In genomic region chr17:34542700-34543336, GRCh38 we compare ENCODE assay signal across 8 cellular contexts.
DNase-seq lines count a peak whose midpoint lies in the region; ATAC-seq and FAIRE-seq lines count a peak whose summit lies in the region.

No MANE protein-coding gene starts in this region.

- no peak for FAIRE-seq in RCC 7860 (lab: Jason Lieb, UNC)

- ATAC-seq in HG02610 (IDR thresholded peaks at IDR 0.05; ENCODE audit: unreplicated experiment) (no peak), GM21360 (IDR thresholded peaks at IDR 0.05; ENCODE audit: unreplicated experiment) (no peak)

- DNase-seq in DMS53 (lab: John Stamatoyannopoulos, UW): peak; percentile 2
- DNase-seq in DMS53 treated with DMSO at 0.1 percent for 48 hours (lab: John Stamatoyannopoulos, UW; ENCODE audit: unreplicated experiment): no peak
- peak; percentile 14 for DNase-seq in RCC 7860 (ENCODE audit: low spot score)
- peak; percentile 40 for DNase-seq in activated gamma-delta T cell treated with anti-CD3 and anti-CD28 coated beads, Interleukin-2, amount 50 U/mL, for 16 hours (ENCODE audit: low read depth)
- peak; percentile 71 for DNase-seq in iPS-NIHi11 (ENCODE audit: low spot score)
- DNase-seq in stimulated activated CD4-positive, alpha-beta T cell treated with anti-CD3 and anti-CD28 coated beads, Interleukin-4, amount 100 ng/mL, for 1 hour: peak; percentile 33
